ENCODE assay signal across 27 cellular contexts in genomic region chr15:72176743-72177142, GRCh38. TPM values are rescaled to one million over a fixed set of nuclear protein-coding genes. Genes with fewer than 3 reads are reported as not detected.
"Had no signal": no experiment of that assay in that cellular context is flagged by ENCODE, and none has a peak within 500 bp of the region (broad histone marks: within the 10 kb centered on the region; RNA-seq: fewer than 3 reads in every experiment).

No MANE protein-coding gene starts in this region.

- H3K4me2 ChIP-seq: smooth muscle cell had no signal

- H3K9ac ChIP-seq: parathyroid adenoma had no signal

- H3K4me3 Mint-ChIP-seq: naive thymus-derived CD8-positive, alpha-beta T cell; nephron; neural crest cell; stimulated activated memory B cell treated with anti-CD40 and anti-IgM and Interleukin-4, amounts not matched to agents 10 μg/mL and 1 μg/mL and 100 μg/mL, for 72 hours; stimulated activated naive CD8-positive, alpha-beta T cell treated with anti-CD3 and anti-CD28 coated beads, Interleukin-15, amount 100 ng/mL, for 72 hours had no signal

- ATAC-seq: left colon; naive thymus-derived CD8-positive, alpha-beta T cell; right lobe of liver; stimulated activated naive CD8-positive, alpha-beta T cell treated with anti-CD3 and anti-CD28 coated beads, Interleukin-15, amount 100 ng/mL, for 72 hours had no signal

- H2AFZ ChIP-seq: parathyroid adenoma had no signal

- H3K9me3 ChIP-seq: left lung, lower lobe of right lung, neutrophil, right atrium auricular region, right lobe of liver, transverse colon, upper lobe of left lung, vagina had no signal

- H3K9me3 Mint-ChIP-seq: naive thymus-derived CD8-positive, alpha-beta T cell; nephron; neural crest cell; stimulated activated memory B cell treated with anti-CD40 and anti-IgM and Interleukin-4, amounts not matched to agents 10 μg/mL and 1 μg/mL and 100 μg/mL, for 72 hours; stimulated activated naive CD8-positive, alpha-beta T cell treated with anti-CD3 and anti-CD28 coated beads, Interleukin-15, amount 100 ng/mL, for 72 hours had no signal

- H3K27ac Mint-ChIP-seq: naive thymus-derived CD8-positive, alpha-beta T cell; nephron; progenitor cell of endocrine pancreas; stimulated activated memory B cell treated with anti-CD40 and anti-IgM and Interleukin-4, amounts not matched to agents 10 μg/mL and 1 μg/mL and 100 μg/mL, for 72 hours; stimulated activated naive CD8-positive, alpha-beta T cell treated with anti-CD3 and anti-CD28 coated beads, Interleukin-15, amount 100 ng/mL, for 72 hours had no signal

- H3K4me1 ChIP-seq: parathyroid adenoma, right lobe of liver, transverse colon, vagina had no signal

- DNase-seq: hippocampal formation; kidney; left colon; left lung; lower lobe of right lung; naive thymus-derived CD8-positive, alpha-beta T cell; occipital lobe; right lobe of liver; stimulated activated CD4-positive, alpha-beta T cell treated with anti-CD3 and anti-CD28 coated beads, Interleukin-1b, Interleukin-23, amount 100 ng/mL, for 48 hours; stimulated activated CD4-positive, alpha-beta T cell treated with anti-CD3 and anti-CD28 coated beads, Interleukin-2, amount 100 ng/mL, for 48 hours; stimulated activated CD4-positive, alpha-beta T cell treated with anti-CD3 and anti-CD28 coated beads, Interleukin-4, amount 100 ng/mL, for 4 hours; stimulated activated CD8-positive, alpha-beta memory T cell treated with anti-CD3 and anti-CD28 coated beads, Interleukin-4, amount 100 ng/mL, for 48 hours; stimulated activated naive CD4-positive, alpha-beta T cell treated with Interleukin-2 at 50 U/mL for 16 hours; stimulated activated naive CD8-positive, alpha-beta T cell treated with anti-CD3 and anti-CD28 coated beads, Interleukin-15, amount 100 ng/mL, for 72 hours; transverse colon had no signal

- H3K27ac ChIP-seq: neutrophil, parathyroid adenoma, right atrium auricular region, right lobe of liver, transverse colon, vagina had no signal

- H3K4me3 ChIP-seq: left lung, lower lobe of right lung, right atrium auricular region, right lobe of liver, smooth muscle cell, transverse colon, upper lobe of left lung, vagina had no signal

- H3K4me1 Mint-ChIP-seq: nephron; stimulated activated memory B cell treated with anti-CD40 and anti-IgM and Interleukin-4, amounts not matched to agents 10 μg/mL and 1 μg/mL and 100 μg/mL, for 72 hours; stimulated activated naive CD8-positive, alpha-beta T cell treated with anti-CD3 and anti-CD28 coated beads, Interleukin-15, amount 100 ng/mL, for 72 hours had no signal

- H3K36me3 Mint-ChIP-seq: stimulated activated memory B cell treated with anti-CD40 and anti-IgM and Interleukin-4, amounts not matched to agents 10 μg/mL and 1 μg/mL and 100 μg/mL, for 72 hours had no signal

- H3K27me3 ChIP-seq: left lung, right atrium auricular region, right lobe of liver, upper lobe of left lung, vagina had no signal

- H3K36me3 ChIP-seq: left lung, lower lobe of right lung, neutrophil, right atrium auricular region, right lobe of liver, transverse colon, upper lobe of left lung, vagina had no signal

RNA-seq across cellular contexts. Expression of gene GRAMD2A, which starts 20.8 kb away (rescaled TPM):
- total RNA-seq: liver; naive thymus-derived CD8-positive, alpha-beta T cell; osteocyte; right lobe of liver had no signal
- polyA plus RNA-seq: liver; naive thymus-derived CD8-positive, alpha-beta T cell had no signal
